In genomic region chr9:70485273-70485858, GRCh38 we compare ENCODE assay signal across 1 cellular context.
TF ChIP-seq lines count a peak whose summit lies in the region.

No MANE protein-coding gene starts in this region.

TF ChIP-seq in K562, 482 proteins besides CTCF, POLR2A, EP300 and RAD21 (continued from another document and continues in another):
- TF ChIP-seq ZFP91 (CRISPR knock-in tag; IDR thresholded peaks at IDR 0.05): no peak
- no peak for TF ChIP-seq IRF1 (CRISPR knock-in tag; IDR thresholded peaks at IDR 0.05; ENCODE audit: borderline replicate concordance)
- no peak for TF ChIP-seq ARID3A (IDR thresholded peaks at IDR 0.05; ENCODE audit: borderline replicate concordance, low read depth, low read length)
- TF ChIP-seq TEAD1 (CRISPR knock-in tag; IDR thresholded peaks at IDR 0.05): no peak
- no peak for TF ChIP-seq BRCA1 (IDR thresholded peaks at IDR 0.05)
- no peak for TF ChIP-seq BRCA1 (CRISPR knock-in tag; IDR thresholded peaks at IDR 0.05)
- TF ChIP-seq GTF2B (IDR thresholded peaks at IDR 0.05; ENCODE audit: extremely low read depth, insufficient read length): no peak
- no peak for TF ChIP-seq ZNF431 (CRISPR knock-in tag; IDR thresholded peaks at IDR 0.05)
- TF ChIP-seq SIN3A (IDR thresholded peaks at IDR 0.05; ENCODE audit: borderline replicate concordance in 2 of 2, control insufficient read depth in 1 of 2, low read depth in 2 of 2, low read length in 2 of 2): no peak
- TF ChIP-seq FOXA1 (IDR thresholded peaks at IDR 0.05; ENCODE audit: borderline replicate concordance): no peak
- peak; percentile 10; the same call in 1 of the 2 replicates for TF ChIP-seq PHF8 (IDR thresholded peaks at IDR 0.05; ENCODE audit: borderline replicate concordance, low read length)
- TF ChIP-seq ZBTB9 (CRISPR knock-in tag; IDR thresholded peaks at IDR 0.05): no peak
- peak; percentile 54 to 68; a peak in 2 of 4 replicates for TF ChIP-seq KDM1A (IDR thresholded peaks at IDR 0.05)
- TF ChIP-seq SLC30A9 (CRISPR knock-in tag; IDR thresholded peaks at IDR 0.05): no peak
- TF ChIP-seq NR2C1 (IDR thresholded peaks at IDR 0.05): no peak
- TF ChIP-seq NR2C1 (tag; IDR thresholded peaks at IDR 0.05): 0 out of 2 replicates have a peak, but pooled peaks have one; percentile 16
- peak; percentile 53; the same call in 1 of the 2 replicates for TF ChIP-seq PHB2 (IDR thresholded peaks at IDR 0.05; ENCODE audit: low read depth)
- no peak for TF ChIP-seq FOXJ2 (tag; IDR thresholded peaks at IDR 0.05)
- no peak for TF ChIP-seq ZNF354B (CRISPR knock-in tag; IDR thresholded peaks at IDR 0.05)
- 0 out of 2 replicates have a peak, but pooled peaks have one; percentile 20 for TF ChIP-seq CHD2 (IDR thresholded peaks at IDR 0.05; ENCODE audit: low read depth, low read length)
- TF ChIP-seq HNRNPH1 (optimal IDR thresholded peaks at IDR 0.05; ENCODE audit: low read depth, low read length): no peak
- TF ChIP-seq FIP1L1 (IDR thresholded peaks at IDR 0.05; ENCODE audit: low read depth, low read length, poor library complexity, severe bottlenecking): no peak
- TF ChIP-seq RBM39 (optimal IDR thresholded peaks at IDR 0.05; ENCODE audit: low read depth, low read length): no peak
- no peak for TF ChIP-seq PCBP2 (IDR thresholded peaks at IDR 0.05; ENCODE audit: low read depth, low read length, poor library complexity, severe bottlenecking)
- TF ChIP-seq ZBTB26 (CRISPR knock-in tag; IDR thresholded peaks at IDR 0.05): no peak
- peak; percentile 17 for TF ChIP-seq TAF1 (IDR thresholded peaks at IDR 0.05; ENCODE audit: control insufficient read depth, extremely low read depth, insufficient read depth, low read length, severe bottlenecking)
- TF ChIP-seq ZNF24 (IDR thresholded peaks at IDR 0.05): no peak; the same call in 1 of the 2 replicates
- TF ChIP-seq KHSRP (IDR thresholded peaks at IDR 0.05): no peak
- TF ChIP-seq HLTF (IDR thresholded peaks at IDR 0.05): 0 out of 2 replicates have a peak, but pooled peaks have one; percentile 49
- no peak for TF ChIP-seq TCF15 (CRISPR knock-in tag; IDR thresholded peaks at IDR 0.05)
- TF ChIP-seq GTF2A2 (tag; IDR thresholded peaks at IDR 0.05): no peak
- TF ChIP-seq KLF1 (tag; IDR thresholded peaks at IDR 0.05): no peak
- TF ChIP-seq ZNF324 (CRISPR knock-in tag; IDR thresholded peaks at IDR 0.05): no peak
- no peak for TF ChIP-seq ZNF717 (CRISPR knock-in tag; IDR thresholded peaks at IDR 0.05)
- TF ChIP-seq NFE2L1 (tag; IDR thresholded peaks at IDR 0.05; ENCODE audit: borderline replicate concordance, low read depth): no peak
- peak; percentile 96 for TF ChIP-seq NCOA1 (IDR thresholded peaks at IDR 0.05; ENCODE audit: low read depth)
- no peak for TF ChIP-seq ZNF778 (CRISPR knock-in tag; IDR thresholded peaks at IDR 0.05)
- TF ChIP-seq EWSR1 (IDR thresholded peaks at IDR 0.05; ENCODE audit: borderline replicate concordance, low read depth, partially characterized antibody): no peak
- 0 out of 2 replicates have a peak, but pooled peaks have one; percentile 68 for TF ChIP-seq GATAD2A (IDR thresholded peaks at IDR 0.05)
- no peak for TF ChIP-seq ETS2 (tag; IDR thresholded peaks at IDR 0.05; ENCODE audit: borderline replicate concordance, poor library complexity, severe bottlenecking)
- TF ChIP-seq MTA2 (IDR thresholded peaks at IDR 0.05; ENCODE audit: low read depth): peak; percentile 89
- TF ChIP-seq SMAD1 (IDR thresholded peaks at IDR 0.05; ENCODE audit: low read depth, low read length, partially characterized antibody): peak; percentile 36
- TF ChIP-seq ZNF239 (CRISPR knock-in tag; IDR thresholded peaks at IDR 0.05): no peak
- peak; percentile 36; the same call in 1 of the 2 replicates for TF ChIP-seq ELF1 (tag; IDR thresholded peaks at IDR 0.05)
- TF ChIP-seq SAFB2 (IDR thresholded peaks at IDR 0.05; ENCODE audit: borderline replicate concordance, low read depth, low read length, severe bottlenecking): no peak
- no peak for TF ChIP-seq DNMT1 (IDR thresholded peaks at IDR 0.05)
- TF ChIP-seq ZNF507 (tag; conservative IDR thresholded peaks at IDR 0.05): no peak
- TF ChIP-seq HMGN3 (IDR thresholded peaks at IDR 0.05; ENCODE audit: borderline replicate concordance, extremely low read depth, insufficient read length, low read depth, low read length): peak; percentile 88
- peak; percentile 60 for TF ChIP-seq MEF2D (tag; conservative IDR thresholded peaks at IDR 0.05; ENCODE audit: low read depth)
- TF ChIP-seq CREB3 (tag; conservative IDR thresholded peaks at IDR 0.05; ENCODE audit: low read depth): no peak; the same call in 1 of the 2 replicates
- TF ChIP-seq ZBTB7A (IDR thresholded peaks at IDR 0.05; ENCODE audit: borderline replicate concordance, control insufficient read depth, low read depth, low read length): peak; percentile 91; the same call in 1 of the 2 replicates
- peak; percentile 71 for TF ChIP-seq JUN (IDR thresholded peaks at IDR 0.05; ENCODE audit: borderline replicate concordance, low read depth, low read length)
- no peak for TF ChIP-seq JUN (CRISPR knock-in tag; IDR thresholded peaks at IDR 0.05; ENCODE audit: borderline replicate concordance)
- TF ChIP-seq ZNF217 (CRISPR knock-in tag; IDR thresholded peaks at IDR 0.05): no peak
- TF ChIP-seq SP2 (IDR thresholded peaks at IDR 0.05; ENCODE audit: extremely low read depth, low read depth, low read length, poor library complexity, severe bottlenecking): no peak
- no peak for TF ChIP-seq NELFE (IDR thresholded peaks at IDR 0.05; ENCODE audit: insufficient read depth, insufficient read length)
- no peak for TF ChIP-seq BCL6 (CRISPR knock-in tag; IDR thresholded peaks at IDR 0.05)
- TF ChIP-seq RCOR1 (IDR thresholded peaks at IDR 0.05; ENCODE audit: borderline replicate concordance in 1 of 2, low read depth in 2 of 2, low read length in 2 of 2): peak; percentile 33 to 94; a peak in 3 of 4 replicates
- TF ChIP-seq CLOCK (CRISPR knock-in tag; IDR thresholded peaks at IDR 0.05; ENCODE audit: borderline replicate concordance): no peak
- TF ChIP-seq GATA2 (CRISPR knock-in tag; IDR thresholded peaks at IDR 0.05): peak; percentile 90
- TF ChIP-seq CHCHD3 (CRISPR knock-in tag; IDR thresholded peaks at IDR 0.05): no peak
- peak in 1 of 2 experiments; percentile 49; a peak in 1 of 4 replicates for TF ChIP-seq MNT (conservative IDR thresholded peaks at IDR 0.05)
- TF ChIP-seq ZSCAN32 (CRISPR knock-in tag; IDR thresholded peaks at IDR 0.05): no peak
